ENCODE assay signal across 10 cellular contexts in the genomic region with DNA sequence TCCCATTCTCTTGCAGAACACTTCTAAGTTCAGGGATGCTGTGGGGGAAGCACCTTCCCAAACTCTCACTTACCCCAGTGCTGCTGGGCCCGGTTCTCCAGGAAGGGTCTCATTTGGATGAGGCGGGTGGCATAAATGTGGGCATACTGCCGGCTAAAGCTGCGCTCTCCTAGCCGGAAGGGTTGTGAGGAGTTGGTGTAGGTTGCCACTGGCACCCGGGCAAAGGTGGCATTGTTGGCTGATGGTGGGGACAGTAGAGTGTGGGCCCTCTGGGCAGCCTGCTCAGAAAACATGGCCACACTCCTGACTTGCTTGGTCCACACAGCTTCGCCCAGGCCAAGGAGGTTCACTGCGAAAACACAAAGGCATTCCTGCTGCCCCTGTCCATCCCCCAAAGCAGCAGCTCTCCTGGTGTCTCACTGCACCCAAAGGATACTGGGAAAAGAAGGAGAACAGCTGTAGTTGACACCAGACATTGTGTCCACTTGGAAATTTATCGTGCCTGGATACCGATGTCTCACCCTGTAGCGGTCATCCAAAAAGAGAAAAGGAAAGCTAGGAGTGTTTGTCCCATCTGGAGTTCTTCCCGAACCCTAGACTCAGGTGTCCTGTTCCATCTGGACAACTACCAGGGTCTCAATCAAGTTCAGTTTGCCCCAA. TPM values are rescaled to one million over a fixed set of nuclear protein-coding genes. Genes with fewer than 3 reads are reported as not detected.
DNase-seq lines count a peak whose midpoint lies in the region; ATAC-seq and TF ChIP-seq lines count a peak whose summit lies in the region.
"Had no signal": no experiment of that assay in that cellular context is flagged by ENCODE, and none has a peak within 500 bp of the region (broad histone marks: within the 10 kb centered on the region; RNA-seq: fewer than 3 reads in every experiment).

No MANE protein-coding gene starts in this region.

- BruUV-seq in Panc1 (replicated peaks; lab: Mats Ljungman, UMichigan), result no TSS peak

- H3K9me3 ChIP-seq in Panc1 (ENCODE audit: control insufficient read depth, insufficient read depth, low read depth, low read length), result no peaks in the 10 kb centered on the region
- H3K9me3 ChIP-seq: colonic mucosa, transverse colon had no signal

- peak overlapping the region in 1 of 2 experiments; percentile 87; a peak in 2 of 4 replicates for H3K4me3 ChIP-seq in Panc1 (ENCODE audit: low read depth in 2 of 2, low read length in 2 of 2)

- peak overlapping the region; percentile 97 for H3K27ac ChIP-seq in Panc1 (ENCODE audit: low read length)

- peaks cover 11% of the 10 kb centered on the region for H3K4me1 ChIP-seq in Panc1 (ENCODE audit: control insufficient read depth, insufficient read depth, low read length)

- CTCF ChIA-PET in Panc1 (lab: Charles Lee), result interaction anchor here (0.7 kb wide), 1 partner anchor 74 kb away, joined by 4 read pairs; no protein-coding TSS in a partner anchor

- peak overlapping the region; percentile 88 for H3K4me3 Mint-ChIP-seq in activated T-cell treated with anti-CD3 and anti-CD28 coated beads, Interleukin-2, amount 50 U/mL, for 4 hours
- H3K4me3 Mint-ChIP-seq in glutamatergic neuron (ENCODE audit: unreplicated experiment), result peak overlapping the region; percentile 79
- H3K4me3 Mint-ChIP-seq in stimulated activated memory B cell treated with anti-CD40 and anti-IgM and Interleukin-4, amounts not matched to agents 10 μg/mL and 1 μg/mL and 100 μg/mL, for 72 hours, result peak overlapping the region; percentile 86

- in situ Hi-C loops in Panc1 (cut with HindIII; ENCODE audit: low pct_unique_long_range_greater_than_20kb, low sequenced_read_pairs), result no loop called here

- POLR2A ChIA-PET in Panc1 (lab: Charles Lee), result no interaction called here

- H3K27me3 ChIP-seq in Panc1 (ENCODE audit: control insufficient read depth, insufficient read depth, low read length), result no peaks in the 10 kb centered on the region
- H3K27me3 ChIP-seq: colonic mucosa, transverse colon had no signal

- H3K36me3 ChIP-seq in Panc1 (ENCODE audit: control insufficient read depth, insufficient read depth, low read length), result peaks cover 19% of the 10 kb centered on the region
- H3K36me3 ChIP-seq: colonic mucosa, transverse colon had no signal

- no peaks in the 10 kb centered on the region for H3K27me3 Mint-ChIP-seq in activated T-cell treated with anti-CD3 and anti-CD28 coated beads, Interleukin-2, amount 50 U/mL, for 4 hours (ENCODE audit: low read depth)
- H3K27me3 Mint-ChIP-seq in glutamatergic neuron (ENCODE audit: unreplicated experiment), result peaks cover 5% of the 10 kb centered on the region
- no peaks in the 10 kb centered on the region for H3K27me3 Mint-ChIP-seq in stimulated activated memory B cell treated with anti-CD40 and anti-IgM and Interleukin-4, amounts not matched to agents 10 μg/mL and 1 μg/mL and 100 μg/mL, for 72 hours

- H3K27ac Mint-ChIP-seq in glutamatergic neuron (ENCODE audit: unreplicated experiment), result no peak overlapping the region
- peak overlapping the region; percentile 81 for H3K27ac Mint-ChIP-seq in stimulated activated memory B cell treated with anti-CD40 and anti-IgM and Interleukin-4, amounts not matched to agents 10 μg/mL and 1 μg/mL and 100 μg/mL, for 72 hours

- DNase-seq in activated T-cell treated with anti-CD3 and anti-CD28 coated beads, Interleukin-2, amount 50 U/mL, for 4 hours, result no peak
- DNase-seq in activated T-cell treated with anti-CD3 and anti-CD28 coated beads for 4 hours (no peak), Panc1 (ENCODE audit: low read depth, low spot score) (no peak), glutamatergic neuron (no peak), putamen (ENCODE audit: low spot score) (no peak), OCI-M2 (lab: John Stamatoyannopoulos, UW; ENCODE audit: unreplicated experiment) (no peak)
- DNase-seq: colonic mucosa, transverse colon had no signal

- intact Hi-C loops in Panc1 (cut with micrococcal nuclease; ENCODE audit: unreplicated experiment), result no loop called here

- H3K36me3 Mint-ChIP-seq in activated T-cell treated with anti-CD3 and anti-CD28 coated beads, Interleukin-2, amount 50 U/mL, for 4 hours (ENCODE audit: insufficient read depth), result peaks cover 36% of the 10 kb centered on the region
- H3K36me3 Mint-ChIP-seq in glutamatergic neuron (ENCODE audit: unreplicated experiment), result peaks cover 4% of the 10 kb centered on the region
- peaks cover 41% of the 10 kb centered on the region for H3K36me3 Mint-ChIP-seq in stimulated activated memory B cell treated with anti-CD40 and anti-IgM and Interleukin-4, amounts not matched to agents 10 μg/mL and 1 μg/mL and 100 μg/mL, for 72 hours

- peaks cover 33% of the 10 kb centered on the region for H3K4me1 Mint-ChIP-seq in activated T-cell treated with anti-CD3 and anti-CD28 coated beads, Interleukin-2, amount 50 U/mL, for 4 hours (ENCODE audit: low read depth)
- peaks cover 10% of the 10 kb centered on the region for H3K4me1 Mint-ChIP-seq in glutamatergic neuron (ENCODE audit: low read depth, unreplicated experiment)
- H3K4me1 Mint-ChIP-seq in stimulated activated memory B cell treated with anti-CD40 and anti-IgM and Interleukin-4, amounts not matched to agents 10 μg/mL and 1 μg/mL and 100 μg/mL, for 72 hours, result peaks cover 41% of the 10 kb centered on the region

- no peak for ATAC-seq in activated T-cell treated with anti-CD3 and anti-CD28 coated beads, Interleukin-2, amount 50 U/mL, for 4 hours
- ATAC-seq in Panc1, result no peak
- no peak for ATAC-seq in stimulated activated memory B cell treated with anti-CD40 and anti-IgM and Interleukin-4, amounts not matched to agents 10 μg/mL and 1 μg/mL and 100 μg/mL, for 72 hours
- ATAC-seq in HG03139 (IDR thresholded peaks at IDR 0.05; ENCODE audit: unreplicated experiment), result no peak

- H3K9me3 Mint-ChIP-seq in activated T-cell treated with anti-CD3 and anti-CD28 coated beads, Interleukin-2, amount 50 U/mL, for 4 hours, result no peaks in the 10 kb centered on the region
- H3K9me3 Mint-ChIP-seq in glutamatergic neuron (ENCODE audit: unreplicated experiment), result peaks cover 16% of the 10 kb centered on the region
- H3K9me3 Mint-ChIP-seq in stimulated activated memory B cell treated with anti-CD40 and anti-IgM and Interleukin-4, amounts not matched to agents 10 μg/mL and 1 μg/mL and 100 μg/mL, for 72 hours, result peaks cover 2% of the 10 kb centered on the region

- TF ChIP-seq CTCF in Panc1 (IDR thresholded peaks at IDR 0.05), result no peak
- TF ChIP-seq CTCF in glutamatergic neuron (IDR thresholded peaks at IDR 0.05; ENCODE audit: partially characterized antibody, unreplicated experiment), result no peak

RNA-seq across cellular contexts. Expression of a gene that starts 1.5 kb away (rescaled TPM):
- 100 to 1,000 TPM; 336 to 373 (median 346) TPM for total RNA-seq in activated T-cell treated with anti-CD3 and anti-CD28 coated beads, Interleukin-2, amount 50 U/mL, for 4 hours
- total RNA-seq in Panc1 (2021; ENCODE audit: unreplicated experiment) (195 TPM), glutamatergic neuron (ENCODE audit: unreplicated experiment) (71.2 TPM)
- polyA plus RNA-seq in Panc1 (2012; ENCODE audit: insufficient read length), result 263 TPM

RNA-seq across cellular contexts. Expression of a gene that starts 17.7 kb away (rescaled TPM):
- total RNA-seq in activated T-cell treated with anti-CD3 and anti-CD28 coated beads, Interleukin-2, amount 50 U/mL, for 4 hours, result 10 to 100 TPM; 26.7 to 36.3 (median 35.7) TPM
- total RNA-seq in Panc1 (2021; ENCODE audit: unreplicated experiment) (0.62 TPM), glutamatergic neuron (ENCODE audit: unreplicated experiment) (35.4 TPM)
- 1.2 TPM for polyA plus RNA-seq in Panc1 (2012; ENCODE audit: insufficient read length)

RNA-seq across cellular contexts. Expression of a gene that starts 19.2 kb away (rescaled TPM):
- total RNA-seq in activated T-cell treated with anti-CD3 and anti-CD28 coated beads, Interleukin-2, amount 50 U/mL, for 4 hours, result under 1 TPM in 1 of 3 donors, not detected in 2; 0.55 TPM
- total RNA-seq in Panc1 (2021; ENCODE audit: unreplicated experiment) (not detected), glutamatergic neuron (ENCODE audit: unreplicated experiment) (7.6 TPM)
- not detected for polyA plus RNA-seq in Panc1 (2012; ENCODE audit: insufficient read length)
- total RNA-seq: transverse colon had no signal

RNA-seq across cellular contexts. Expression of a gene that starts 39.6 kb away (rescaled TPM):
- total RNA-seq in activated T-cell treated with anti-CD3 and anti-CD28 coated beads, Interleukin-2, amount 50 U/mL, for 4 hours, result 10 to 100 TPM; 33.0 to 45.1 (median 37.7) TPM
- total RNA-seq in Panc1 (2021; ENCODE audit: unreplicated experiment) (36.9 TPM), glutamatergic neuron (ENCODE audit: unreplicated experiment) (28.8 TPM)
- 25.4 TPM for polyA plus RNA-seq in Panc1 (2012; ENCODE audit: insufficient read length)

RNA-seq across cellular contexts. Expression of a gene that starts 56.5 kb away (rescaled TPM):
- total RNA-seq in activated T-cell treated with anti-CD3 and anti-CD28 coated beads, Interleukin-2, amount 50 U/mL, for 4 hours, result under 1 TPM in 1 of 3 donors, not detected in 2; 0.24 TPM
- total RNA-seq in Panc1 (2021; ENCODE audit: unreplicated experiment) (1.3 TPM), glutamatergic neuron (ENCODE audit: unreplicated experiment) (13.3 TPM)
- 0.99 TPM for polyA plus RNA-seq in Panc1 (2012; ENCODE audit: insufficient read length)

Comparison
In these comparisons a context has a peak if more than half of its experiments do, and no peak if none do; other contexts are left out.
1. RNA of a gene that starts 17.7 kb away (total RNA-seq): 26.7 to 36.3 TPM in activated T-cell treated with anti-CD3 and anti-CD28 coated beads, Interleukin-2, amount 50 U/mL, for 4 hours and 35.4 TPM in glutamatergic neuron (single experiment); 0.62 TPM in Panc1 (single experiment); every median in the first group is over 10 times any median in the second.
2. Peak in every context shown above with its lines, with median percentiles within 50 percentile points of each other: H3K4me3 Mint-ChIP-seq.